In genomic region chrX:151726751-151727150, GRCh38 we compare ENCODE assay signal across 33 cellular contexts. TPM values are rescaled to one million over a fixed set of nuclear protein-coding genes. Genes with fewer than 3 reads are reported as not detected.
"Had no signal": no experiment of that assay in that cellular context is flagged by ENCODE, and none has a peak within 500 bp of the region (broad histone marks: within the 10 kb centered on the region; RNA-seq: fewer than 3 reads in every experiment).

No MANE protein-coding gene starts in this region.

- H3K4me1 ChIP-seq: colonic mucosa, gastrocnemius medialis, lower lobe of right lung had no signal

- H3K9me3 ChIP-seq: colonic mucosa, esophagus squamous epithelium, gastrocnemius medialis, heart right ventricle, left ventricle myocardium inferior, lower lobe of right lung, mucosa of descending colon had no signal

- ATAC-seq: effector memory CD8-positive, alpha-beta T cell; esophagus mucosa; gastrocnemius medialis; heart right ventricle; left colon; left lobe of liver; lower lobe of right lung; mucosa of descending colon had no signal

- H3K4me3 Mint-ChIP-seq: dendritic cell treated with granulocyte-macrophage colony-stimulating factor and Interleukin-4, amounts not matched to agents 40 ng/mL and 50 ng/mL, for 4 days; effector memory CD8-positive, alpha-beta T cell; endodermal cell; naive B cell had no signal

- H3K27ac Mint-ChIP-seq: dendritic cell treated with granulocyte-macrophage colony-stimulating factor and Interleukin-4, amounts not matched to agents 40 ng/mL and 50 ng/mL, for 4 days; effector memory CD8-positive, alpha-beta T cell; endodermal cell; naive B cell had no signal

- H3K36me3 ChIP-seq: colonic mucosa, esophagus squamous epithelium, gastrocnemius medialis, heart right ventricle, left ventricle myocardium inferior, lower lobe of right lung had no signal

- H3K27ac ChIP-seq: colonic mucosa, epithelial cell of prostate, esophagus squamous epithelium, gastrocnemius medialis, heart right ventricle, left ventricle myocardium inferior, lower lobe of right lung had no signal

- H3K27me3 Mint-ChIP-seq: dendritic cell treated with granulocyte-macrophage colony-stimulating factor and Interleukin-4, amounts not matched to agents 40 ng/mL and 50 ng/mL, for 4 days; naive B cell had no signal

- H3K9me3 Mint-ChIP-seq: dendritic cell treated with granulocyte-macrophage colony-stimulating factor and Interleukin-4, amounts not matched to agents 40 ng/mL and 50 ng/mL, for 4 days; effector memory CD8-positive, alpha-beta T cell; naive B cell had no signal

- FAIRE-seq: endometrium, islet of Langerhans, keratinocyte had no signal

- H3K4me3 ChIP-seq: colonic mucosa, esophagus squamous epithelium, gastrocnemius medialis, heart right ventricle, left ventricle myocardium inferior, lower lobe of right lung, mucosa of descending colon had no signal

- DNase-seq: colonic mucosa; cortex of kidney; effector CD8-positive, alpha-beta T cell; effector memory CD8-positive, alpha-beta T cell; endodermal cell; erythroblast; esophagus squamous epithelium; foreskin fibroblast; foreskin melanocyte; gastrocnemius medialis; glutamatergic neuron; heart right ventricle; hippocampal formation; kidney glomerular epithelial cell; left colon; left ventricle myocardium inferior; lower lobe of right lung; mesenchymal stem cell; mucosa of descending colon; naive B cell had no signal

- H3K36me3 Mint-ChIP-seq: naive B cell had no signal

RNA-seq across cellular contexts. Expression of gene CNGA2, which starts 7.8 kb away (rescaled TPM):
- total RNA-seq: chondrocyte, colonic mucosa, dermis microvascular lymphatic vessel endothelial cell, endodermal cell, esophagus mucosa, esophagus squamous epithelium, gastrocnemius medialis, glomerular endothelial cell, heart right ventricle, left colon, left lobe of liver, left ventricle myocardium inferior, liver, lower lobe of right lung, lung microvascular endothelial cell, mucosa of descending colon, myocyte had no signal
- polyA plus RNA-seq: heart right ventricle, keratinocyte, liver had no signal

RNA-seq across cellular contexts. Expression of gene FATE1, which starts 10.9 kb away (rescaled TPM):
- total RNA-seq: chondrocyte, colonic mucosa, dermis microvascular lymphatic vessel endothelial cell, endodermal cell, esophagus mucosa, esophagus squamous epithelium, gastrocnemius medialis, left colon, left lobe of liver, left ventricle myocardium inferior, liver, lower lobe of right lung, lung microvascular endothelial cell, mucosa of descending colon, myocyte had no signal
- polyA plus RNA-seq: keratinocyte, liver had no signal

RNA-seq across cellular contexts. Expression of gene PRRG3, which starts 31.5 kb away (rescaled TPM):
- total RNA-seq: chondrocyte, dermis microvascular lymphatic vessel endothelial cell, esophagus mucosa, lung microvascular endothelial cell, myocyte had no signal
- polyA plus RNA-seq: keratinocyte had no signal
